Comparison of ENCODE assay signal across 6 cellular contexts in genomic region chr16:6204941-6205340, GRCh38.
"Had no signal": no experiment of that assay in that cellular context is flagged by ENCODE, and none has a peak within 500 bp of the region (broad histone marks: within the 10 kb centered on the region; RNA-seq: fewer than 3 reads in every experiment).

No MANE protein-coding gene starts in this region.

- H2AFZ ChIP-seq: GM23338 had no signal

- H3K27ac Mint-ChIP-seq: GM23338, H9, IgD-negative memory B cell had no signal

- H3K36me3 Mint-ChIP-seq: IgD-negative memory B cell had no signal

- DNase-seq: H9, HCEC 1CT had no signal

- H3K4me2 ChIP-seq: GM23338 had no signal

- H3K4me3 ChIP-seq: GM23338 had no signal

- H3K27ac ChIP-seq: HL-60 had no signal

- ATAC-seq: GM23338, HepG2 had no signal
